1 cellular context compared by ENCODE assay signal in the genomic region with DNA sequence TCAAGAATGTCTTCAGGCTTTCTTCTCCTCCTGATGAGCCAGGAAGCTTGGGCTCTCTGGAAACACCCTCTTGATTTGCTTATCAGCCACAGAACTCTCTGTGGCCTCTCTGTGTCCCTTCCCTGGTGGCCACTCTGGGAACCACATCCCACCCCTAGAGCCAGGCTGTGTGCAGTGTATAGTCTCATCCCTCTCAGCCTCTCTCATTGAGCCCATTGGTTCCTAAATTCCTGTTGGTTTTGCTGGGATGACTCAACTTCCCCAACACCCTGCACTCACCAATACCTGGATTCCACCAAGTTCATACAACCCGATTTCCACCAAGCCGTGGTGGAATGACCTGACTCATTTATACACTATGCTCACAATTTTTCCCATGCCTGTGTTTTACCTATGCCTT.
TF ChIP-seq lines count a peak whose summit lies in the region.

No MANE protein-coding gene starts in this region.

TF ChIP-seq in GM23338, 12 proteins besides CTCF, POLR2A, EP300 and RAD21 (continued from another document):
- TF ChIP-seq, protein P1, sequence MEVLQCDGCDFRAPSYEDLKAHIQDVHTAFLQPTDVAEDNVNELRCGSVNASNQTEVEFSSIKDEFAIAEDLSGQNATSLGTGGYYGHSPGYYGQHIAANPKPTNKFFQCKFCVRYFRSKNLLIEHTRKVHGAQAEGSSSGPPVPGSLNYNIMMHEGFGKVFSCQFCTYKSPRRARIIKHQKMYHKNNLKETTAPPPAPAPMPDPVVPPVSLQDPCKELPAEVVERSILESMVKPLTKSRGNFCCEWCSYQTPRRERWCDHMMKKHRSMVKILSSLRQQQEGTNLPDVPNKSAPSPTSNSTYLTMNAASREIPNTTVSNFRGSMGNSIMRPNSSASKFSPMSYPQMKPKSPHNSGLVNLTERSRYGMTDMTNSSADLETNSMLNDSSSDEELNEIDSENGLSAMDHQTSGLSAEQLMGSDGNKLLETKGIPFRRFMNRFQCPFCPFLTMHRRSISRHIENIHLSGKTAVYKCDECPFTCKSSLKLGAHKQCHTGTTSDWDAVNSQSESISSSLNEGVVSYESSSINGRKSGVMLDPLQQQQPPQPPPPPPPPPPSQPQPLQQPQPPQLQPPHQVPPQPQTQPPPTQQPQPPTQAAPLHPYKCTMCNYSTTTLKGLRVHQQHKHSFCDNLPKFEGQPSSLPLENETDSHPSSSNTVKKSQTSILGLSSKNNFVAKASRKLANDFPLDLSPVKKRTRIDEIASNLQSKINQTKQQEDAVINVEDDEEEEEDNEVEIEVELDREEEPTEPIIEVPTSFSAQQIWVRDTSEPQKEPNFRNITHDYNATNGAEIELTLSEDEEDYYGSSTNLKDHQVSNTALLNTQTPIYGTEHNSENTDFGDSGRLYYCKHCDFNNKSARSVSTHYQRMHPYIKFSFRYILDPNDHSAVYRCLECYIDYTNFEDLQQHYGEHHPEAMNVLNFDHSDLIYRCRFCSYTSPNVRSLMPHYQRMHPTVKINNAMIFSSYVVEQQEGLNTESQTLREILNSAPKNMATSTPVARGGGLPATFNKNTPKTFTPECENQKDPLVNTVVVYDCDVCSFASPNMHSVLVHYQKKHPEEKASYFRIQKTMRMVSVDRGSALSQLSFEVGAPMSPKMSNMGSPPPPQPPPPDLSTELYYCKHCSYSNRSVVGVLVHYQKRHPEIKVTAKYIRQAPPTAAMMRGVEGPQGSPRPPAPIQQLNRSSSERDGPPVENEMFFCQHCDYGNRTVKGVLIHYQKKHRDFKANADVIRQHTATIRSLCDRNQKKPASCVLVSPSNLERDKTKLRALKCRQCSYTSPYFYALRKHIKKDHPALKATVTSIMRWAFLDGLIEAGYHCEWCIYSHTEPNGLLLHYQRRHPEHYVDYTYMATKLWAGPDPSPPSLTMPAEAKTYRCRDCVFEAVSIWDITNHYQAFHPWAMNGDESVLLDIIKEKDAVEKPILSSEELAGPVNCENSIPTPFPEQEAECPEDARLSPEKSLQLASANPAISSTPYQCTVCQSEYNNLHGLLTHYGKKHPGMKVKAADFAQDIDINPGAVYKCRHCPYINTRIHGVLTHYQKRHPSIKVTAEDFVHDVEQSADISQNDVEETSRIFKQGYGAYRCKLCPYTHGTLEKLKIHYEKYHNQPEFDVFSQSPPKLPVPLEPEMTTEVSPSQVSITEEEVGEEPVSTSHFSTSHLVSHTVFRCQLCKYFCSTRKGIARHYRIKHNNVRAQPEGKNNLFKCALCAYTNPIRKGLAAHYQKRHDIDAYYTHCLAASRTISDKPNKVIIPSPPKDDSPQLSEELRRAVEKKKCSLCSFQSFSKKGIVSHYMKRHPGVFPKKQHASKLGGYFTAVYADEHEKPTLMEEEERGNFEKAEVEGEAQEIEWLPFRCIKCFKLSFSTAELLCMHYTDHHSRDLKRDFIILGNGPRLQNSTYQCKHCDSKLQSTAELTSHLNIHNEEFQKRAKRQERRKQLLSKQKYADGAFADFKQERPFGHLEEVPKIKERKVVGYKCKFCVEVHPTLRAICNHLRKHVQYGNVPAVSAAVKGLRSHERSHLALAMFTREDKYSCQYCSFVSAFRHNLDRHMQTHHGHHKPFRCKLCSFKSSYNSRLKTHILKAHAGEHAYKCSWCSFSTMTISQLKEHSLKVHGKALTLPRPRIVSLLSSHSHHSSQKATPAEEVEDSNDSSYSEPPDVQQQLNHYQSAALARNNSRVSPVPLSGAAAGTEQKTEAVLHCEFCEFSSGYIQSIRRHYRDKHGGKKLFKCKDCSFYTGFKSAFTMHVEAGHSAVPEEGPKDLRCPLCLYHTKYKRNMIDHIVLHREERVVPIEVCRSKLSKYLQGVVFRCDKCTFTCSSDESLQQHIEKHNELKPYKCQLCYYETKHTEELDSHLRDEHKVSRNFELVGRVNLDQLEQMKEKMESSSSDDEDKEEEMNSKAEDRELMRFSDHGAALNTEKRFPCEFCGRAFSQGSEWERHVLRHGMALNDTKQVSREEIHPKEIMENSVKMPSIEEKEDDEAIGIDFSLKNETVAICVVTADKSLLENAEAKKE (CRISPR knock-in tag; IDR thresholded peaks at IDR 0.05), result no peak
- no peak for TF ChIP-seq STAT1 (IDR thresholded peaks at IDR 0.05; ENCODE audit: unreplicated experiment)
TF ChIP-seq in GM23338: peak in this region for 0.
